1 cellular context compared by ENCODE assay signal in the genomic region with DNA sequence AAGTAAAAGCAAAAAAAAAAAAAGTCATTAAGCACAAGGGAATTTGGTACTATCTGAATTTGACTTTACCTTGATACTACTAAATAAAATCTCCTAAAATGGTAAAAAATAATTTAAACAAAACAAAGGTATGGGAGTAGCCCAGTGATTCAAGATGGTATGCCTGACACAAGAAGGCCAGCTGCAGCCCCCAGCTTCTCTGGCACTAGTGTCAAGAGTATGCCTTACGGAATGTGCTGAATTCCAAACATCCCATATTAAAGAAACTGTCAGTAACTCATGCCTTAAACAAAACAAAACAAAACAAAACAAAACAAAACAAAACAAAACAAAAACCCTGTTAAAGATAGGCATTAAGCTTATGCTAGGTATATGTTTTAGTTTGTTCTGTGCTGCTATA.
TF ChIP-seq lines count a peak whose summit lies in the region.

No MANE protein-coding gene starts in this region.

TF ChIP-seq in GM23338, 12 proteins besides CTCF, POLR2A, EP300 and RAD21 (continued from another document):
- no peak for TF ChIP-seq ZNF462 (CRISPR knock-in tag; IDR thresholded peaks at IDR 0.05)
- TF ChIP-seq NANOG (IDR thresholded peaks at IDR 0.05; ENCODE audit: borderline replicate concordance): no peak
- TF ChIP-seq, protein P1, sequence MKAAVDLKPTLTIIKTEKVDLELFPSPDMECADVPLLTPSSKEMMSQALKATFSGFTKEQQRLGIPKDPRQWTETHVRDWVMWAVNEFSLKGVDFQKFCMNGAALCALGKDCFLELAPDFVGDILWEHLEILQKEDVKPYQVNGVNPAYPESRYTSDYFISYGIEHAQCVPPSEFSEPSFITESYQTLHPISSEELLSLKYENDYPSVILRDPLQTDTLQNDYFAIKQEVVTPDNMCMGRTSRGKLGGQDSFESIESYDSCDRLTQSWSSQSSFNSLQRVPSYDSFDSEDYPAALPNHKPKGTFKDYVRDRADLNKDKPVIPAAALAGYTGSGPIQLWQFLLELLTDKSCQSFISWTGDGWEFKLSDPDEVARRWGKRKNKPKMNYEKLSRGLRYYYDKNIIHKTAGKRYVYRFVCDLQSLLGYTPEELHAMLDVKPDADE (IDR thresholded peaks at IDR 0.05): no peak
- TF ChIP-seq, protein P2, sequence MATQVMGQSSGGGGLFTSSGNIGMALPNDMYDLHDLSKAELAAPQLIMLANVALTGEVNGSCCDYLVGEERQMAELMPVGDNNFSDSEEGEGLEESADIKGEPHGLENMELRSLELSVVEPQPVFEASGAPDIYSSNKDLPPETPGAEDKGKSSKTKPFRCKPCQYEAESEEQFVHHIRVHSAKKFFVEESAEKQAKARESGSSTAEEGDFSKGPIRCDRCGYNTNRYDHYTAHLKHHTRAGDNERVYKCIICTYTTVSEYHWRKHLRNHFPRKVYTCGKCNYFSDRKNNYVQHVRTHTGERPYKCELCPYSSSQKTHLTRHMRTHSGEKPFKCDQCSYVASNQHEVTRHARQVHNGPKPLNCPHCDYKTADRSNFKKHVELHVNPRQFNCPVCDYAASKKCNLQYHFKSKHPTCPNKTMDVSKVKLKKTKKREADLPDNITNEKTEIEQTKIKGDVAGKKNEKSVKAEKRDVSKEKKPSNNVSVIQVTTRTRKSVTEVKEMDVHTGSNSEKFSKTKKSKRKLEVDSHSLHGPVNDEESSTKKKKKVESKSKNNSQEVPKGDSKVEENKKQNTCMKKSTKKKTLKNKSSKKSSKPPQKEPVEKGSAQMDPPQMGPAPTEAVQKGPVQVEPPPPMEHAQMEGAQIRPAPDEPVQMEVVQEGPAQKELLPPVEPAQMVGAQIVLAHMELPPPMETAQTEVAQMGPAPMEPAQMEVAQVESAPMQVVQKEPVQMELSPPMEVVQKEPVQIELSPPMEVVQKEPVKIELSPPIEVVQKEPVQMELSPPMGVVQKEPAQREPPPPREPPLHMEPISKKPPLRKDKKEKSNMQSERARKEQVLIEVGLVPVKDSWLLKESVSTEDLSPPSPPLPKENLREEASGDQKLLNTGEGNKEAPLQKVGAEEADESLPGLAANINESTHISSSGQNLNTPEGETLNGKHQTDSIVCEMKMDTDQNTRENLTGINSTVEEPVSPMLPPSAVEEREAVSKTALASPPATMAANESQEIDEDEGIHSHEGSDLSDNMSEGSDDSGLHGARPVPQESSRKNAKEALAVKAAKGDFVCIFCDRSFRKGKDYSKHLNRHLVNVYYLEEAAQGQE (IDR thresholded peaks at IDR 0.05; ENCODE audit: unreplicated experiment): no peak
- TF ChIP-seq JUNB (IDR thresholded peaks at IDR 0.05; ENCODE audit: unreplicated experiment): no peak
- no peak for TF ChIP-seq ZNF331 (CRISPR knock-in tag; IDR thresholded peaks at IDR 0.05; ENCODE audit: low read depth)
- no peak for TF ChIP-seq EZH2 (IDR thresholded peaks at IDR 0.05; ENCODE audit: low read depth, unreplicated experiment)
